Comparison of ENCODE assay signal across 29 cellular contexts in the genomic region with DNA sequence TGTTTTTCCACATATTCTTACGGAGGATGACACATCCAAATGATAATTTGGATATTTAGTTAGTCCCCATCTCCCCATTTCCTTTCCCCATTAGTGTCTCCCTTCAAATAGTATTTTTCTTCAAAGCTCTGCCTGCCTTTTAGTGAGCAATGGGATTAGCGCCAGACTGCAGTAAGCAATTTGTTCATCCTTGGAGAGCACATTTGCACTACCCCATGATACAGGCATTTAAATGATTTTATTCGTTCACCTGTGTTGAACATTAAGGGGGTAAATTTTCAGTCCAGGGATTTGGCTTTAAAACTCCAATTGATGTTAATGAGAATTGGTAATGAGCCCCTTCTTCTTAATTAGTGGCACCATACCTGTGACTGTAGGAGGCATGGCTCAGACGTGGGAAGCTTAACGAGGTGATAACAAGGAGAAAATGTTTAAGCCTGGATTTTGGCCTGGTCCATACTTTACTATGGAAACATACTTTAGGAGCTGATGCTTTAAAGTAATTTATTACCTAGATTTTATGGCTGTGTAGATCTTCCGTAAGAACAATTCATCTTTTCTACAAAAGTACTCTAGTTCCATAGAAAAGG.
DNase-seq lines count a peak whose midpoint lies in the region; ATAC-seq and TF ChIP-seq lines count a peak whose summit lies in the region.
"Had no signal": no experiment of that assay in that cellular context is flagged by ENCODE, and none has a peak within 500 bp of the region (broad histone marks: within the 10 kb centered on the region; RNA-seq: fewer than 3 reads in every experiment).

No MANE protein-coding gene starts in this region.

- no peaks in the 10 kb centered on the region for H3K27me3 ChIP-seq in GM23338 (ENCODE audit: insufficient read depth)
- no peaks in the 10 kb centered on the region for H3K27me3 ChIP-seq in iPS-20b (ENCODE audit: insufficient read depth, low read length)
- H3K27me3 ChIP-seq: SJSA1 had no signal

- H3K4me1 ChIP-seq in GM23338 (ENCODE audit: insufficient read depth), result peaks cover 33% of the 10 kb centered on the region
- H3K4me1 ChIP-seq in iPS-20b (ENCODE audit: insufficient read depth, low read length), result peaks cover 24% of the 10 kb centered on the region; the same call in 1 of the 2 replicates
- H3K4me1 ChIP-seq: SJSA1 had no signal

- no peaks in the 10 kb centered on the region for H3F3A ChIP-seq in GM23338 (replicated peaks; ENCODE audit: low read depth)

- H3K36me3 ChIP-seq in GM23338 (ENCODE audit: insufficient read depth) (no peaks in the 10 kb centered on the region), iPS-20b (ENCODE audit: insufficient read depth, low read depth, low read length) (no peaks in the 10 kb centered on the region)
- H3K36me3 ChIP-seq: SJSA1 had no signal

- TF ChIP-seq CTCF in GM23338 (conservative IDR thresholded peaks at IDR 0.05; ENCODE audit: low read depth in 2 of 2), result no peak

- ATAC-seq in GM23338 (no peak; the same call in 2 of the 3 replicates), GM19455 (IDR thresholded peaks at IDR 0.05; ENCODE audit: unreplicated experiment) (no peak)
- ATAC-seq: CD8-positive, alpha-beta T cell; HCT116; K562 had no signal

- H4K20me1 ChIP-seq in GM23338 (replicated peaks; ENCODE audit: insufficient read depth), result no peaks in the 10 kb centered on the region

- H3K27ac ChIP-seq in GM23338 (ENCODE audit: low read depth) (peak overlapping the region; percentile 90), iPS-20b (ENCODE audit: low read length) (peak overlapping the region; percentile 20)
- H3K27ac ChIP-seq: C4-2B, HL-60, PC-9, SJSA1 had no signal

- H3K36me3 Mint-ChIP-seq in GM23338 (ENCODE audit: low read depth), result no peaks in the 10 kb centered on the region; the same call in 2 of the 3 replicates
- H3K36me3 Mint-ChIP-seq: CD8-positive, alpha-beta T cell had no signal

- no peaks in the 10 kb centered on the region for H3K79me2 ChIP-seq in GM23338 (replicated peaks; ENCODE audit: insufficient read depth)

- no peak for DNase-seq in GM23338 (ENCODE audit: low spot score)
- DNase-seq in NCI-H69 (lab: John Stamatoyannopoulos, UW), result peak; percentile 44
- DNase-seq in RKO (ENCODE audit: low spot score), result no peak
- DNase-seq in NCI-H510A (lab: John Stamatoyannopoulos, UW), result no peak
- no peak for DNase-seq in DMS79 treated with DMSO at 0.1 percent for 48 hours (lab: John Stamatoyannopoulos, UW)
- DNase-seq: CD8-positive, alpha-beta T cell; DMS 273 treated with DMSO at 0.1 percent for 48 hours; DMS79; GOT3; Kasumi-1; NCI-H1092 treated with DMSO at 0.1 percent for 48 hours; NCI-H1436; NCI-H187; NCI-H2081 treated with DMSO at 0.1 percent for 48 hours; NCI-H2171 treated with DMSO at 0.1 percent for 48 hours; NCI-H345; NCI-H524; NCI-H774; PC-9; Right ventricle myocardium superior; RPMI8226 had no signal

- no peak overlapping the region for H3K4me3 Mint-ChIP-seq in GM23338
- H3K4me3 Mint-ChIP-seq: B cell; CD8-positive, alpha-beta T cell had no signal

- H3K9me3 Mint-ChIP-seq in GM23338, result no peaks in the 10 kb centered on the region
- H3K9me3 Mint-ChIP-seq: CD8-positive, alpha-beta T cell had no signal

- H3K9me3 ChIP-seq in iPS-20b (ENCODE audit: insufficient read depth, low read depth, low read length), result no peaks in the 10 kb centered on the region
- H3K9me3 ChIP-seq: SJSA1 had no signal

- H3K4me3 ChIP-seq in GM23338, result no peak overlapping the region
- H3K4me3 ChIP-seq in iPS-20b (ENCODE audit: low read length), result no peak overlapping the region
- H3K4me3 ChIP-seq: K562, PC-9, SJSA1 had no signal

- H3K27me3 Mint-ChIP-seq in GM23338 (ENCODE audit: insufficient read depth, low read depth, poor library complexity), result no peaks in the 10 kb centered on the region
- H3K27me3 Mint-ChIP-seq: B cell had no signal

- no peaks in the 10 kb centered on the region for H3K9me2 ChIP-seq in GM23338 (ENCODE audit: insufficient read depth)

- peaks cover 42% of the 10 kb centered on the region for H3K4me1 Mint-ChIP-seq in GM23338
- H3K4me1 Mint-ChIP-seq: B cell had no signal

- peak overlapping the region; percentile 7; the same call in 1 of the 2 replicates for H3K4me2 ChIP-seq in GM23338
- H3K4me2 ChIP-seq: PC-9 had no signal

- peak overlapping the region; percentile 91 for H3K27ac Mint-ChIP-seq in GM23338
- H3K27ac Mint-ChIP-seq: B cell; CD8-positive, alpha-beta T cell had no signal

- no peak overlapping the region for H2AFZ ChIP-seq in GM23338
- H2AFZ ChIP-seq: PC-9 had no signal

- no peak overlapping the region for H3K9ac ChIP-seq in iPS-20b (ENCODE audit: low read depth, low read length)

TF ChIP-seq in GM23338, 12 proteins besides CTCF, POLR2A, EP300 and RAD21 (continues in another document):
- TF ChIP-seq, protein P1, sequence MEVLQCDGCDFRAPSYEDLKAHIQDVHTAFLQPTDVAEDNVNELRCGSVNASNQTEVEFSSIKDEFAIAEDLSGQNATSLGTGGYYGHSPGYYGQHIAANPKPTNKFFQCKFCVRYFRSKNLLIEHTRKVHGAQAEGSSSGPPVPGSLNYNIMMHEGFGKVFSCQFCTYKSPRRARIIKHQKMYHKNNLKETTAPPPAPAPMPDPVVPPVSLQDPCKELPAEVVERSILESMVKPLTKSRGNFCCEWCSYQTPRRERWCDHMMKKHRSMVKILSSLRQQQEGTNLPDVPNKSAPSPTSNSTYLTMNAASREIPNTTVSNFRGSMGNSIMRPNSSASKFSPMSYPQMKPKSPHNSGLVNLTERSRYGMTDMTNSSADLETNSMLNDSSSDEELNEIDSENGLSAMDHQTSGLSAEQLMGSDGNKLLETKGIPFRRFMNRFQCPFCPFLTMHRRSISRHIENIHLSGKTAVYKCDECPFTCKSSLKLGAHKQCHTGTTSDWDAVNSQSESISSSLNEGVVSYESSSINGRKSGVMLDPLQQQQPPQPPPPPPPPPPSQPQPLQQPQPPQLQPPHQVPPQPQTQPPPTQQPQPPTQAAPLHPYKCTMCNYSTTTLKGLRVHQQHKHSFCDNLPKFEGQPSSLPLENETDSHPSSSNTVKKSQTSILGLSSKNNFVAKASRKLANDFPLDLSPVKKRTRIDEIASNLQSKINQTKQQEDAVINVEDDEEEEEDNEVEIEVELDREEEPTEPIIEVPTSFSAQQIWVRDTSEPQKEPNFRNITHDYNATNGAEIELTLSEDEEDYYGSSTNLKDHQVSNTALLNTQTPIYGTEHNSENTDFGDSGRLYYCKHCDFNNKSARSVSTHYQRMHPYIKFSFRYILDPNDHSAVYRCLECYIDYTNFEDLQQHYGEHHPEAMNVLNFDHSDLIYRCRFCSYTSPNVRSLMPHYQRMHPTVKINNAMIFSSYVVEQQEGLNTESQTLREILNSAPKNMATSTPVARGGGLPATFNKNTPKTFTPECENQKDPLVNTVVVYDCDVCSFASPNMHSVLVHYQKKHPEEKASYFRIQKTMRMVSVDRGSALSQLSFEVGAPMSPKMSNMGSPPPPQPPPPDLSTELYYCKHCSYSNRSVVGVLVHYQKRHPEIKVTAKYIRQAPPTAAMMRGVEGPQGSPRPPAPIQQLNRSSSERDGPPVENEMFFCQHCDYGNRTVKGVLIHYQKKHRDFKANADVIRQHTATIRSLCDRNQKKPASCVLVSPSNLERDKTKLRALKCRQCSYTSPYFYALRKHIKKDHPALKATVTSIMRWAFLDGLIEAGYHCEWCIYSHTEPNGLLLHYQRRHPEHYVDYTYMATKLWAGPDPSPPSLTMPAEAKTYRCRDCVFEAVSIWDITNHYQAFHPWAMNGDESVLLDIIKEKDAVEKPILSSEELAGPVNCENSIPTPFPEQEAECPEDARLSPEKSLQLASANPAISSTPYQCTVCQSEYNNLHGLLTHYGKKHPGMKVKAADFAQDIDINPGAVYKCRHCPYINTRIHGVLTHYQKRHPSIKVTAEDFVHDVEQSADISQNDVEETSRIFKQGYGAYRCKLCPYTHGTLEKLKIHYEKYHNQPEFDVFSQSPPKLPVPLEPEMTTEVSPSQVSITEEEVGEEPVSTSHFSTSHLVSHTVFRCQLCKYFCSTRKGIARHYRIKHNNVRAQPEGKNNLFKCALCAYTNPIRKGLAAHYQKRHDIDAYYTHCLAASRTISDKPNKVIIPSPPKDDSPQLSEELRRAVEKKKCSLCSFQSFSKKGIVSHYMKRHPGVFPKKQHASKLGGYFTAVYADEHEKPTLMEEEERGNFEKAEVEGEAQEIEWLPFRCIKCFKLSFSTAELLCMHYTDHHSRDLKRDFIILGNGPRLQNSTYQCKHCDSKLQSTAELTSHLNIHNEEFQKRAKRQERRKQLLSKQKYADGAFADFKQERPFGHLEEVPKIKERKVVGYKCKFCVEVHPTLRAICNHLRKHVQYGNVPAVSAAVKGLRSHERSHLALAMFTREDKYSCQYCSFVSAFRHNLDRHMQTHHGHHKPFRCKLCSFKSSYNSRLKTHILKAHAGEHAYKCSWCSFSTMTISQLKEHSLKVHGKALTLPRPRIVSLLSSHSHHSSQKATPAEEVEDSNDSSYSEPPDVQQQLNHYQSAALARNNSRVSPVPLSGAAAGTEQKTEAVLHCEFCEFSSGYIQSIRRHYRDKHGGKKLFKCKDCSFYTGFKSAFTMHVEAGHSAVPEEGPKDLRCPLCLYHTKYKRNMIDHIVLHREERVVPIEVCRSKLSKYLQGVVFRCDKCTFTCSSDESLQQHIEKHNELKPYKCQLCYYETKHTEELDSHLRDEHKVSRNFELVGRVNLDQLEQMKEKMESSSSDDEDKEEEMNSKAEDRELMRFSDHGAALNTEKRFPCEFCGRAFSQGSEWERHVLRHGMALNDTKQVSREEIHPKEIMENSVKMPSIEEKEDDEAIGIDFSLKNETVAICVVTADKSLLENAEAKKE (CRISPR knock-in tag; IDR thresholded peaks at IDR 0.05), result no peak
- TF ChIP-seq JUNB (IDR thresholded peaks at IDR 0.05; ENCODE audit: unreplicated experiment), result no peak
- no peak for TF ChIP-seq STAT1 (IDR thresholded peaks at IDR 0.05; ENCODE audit: unreplicated experiment)
